ENCODE assay signal across 21 cellular contexts in the genomic region with DNA sequence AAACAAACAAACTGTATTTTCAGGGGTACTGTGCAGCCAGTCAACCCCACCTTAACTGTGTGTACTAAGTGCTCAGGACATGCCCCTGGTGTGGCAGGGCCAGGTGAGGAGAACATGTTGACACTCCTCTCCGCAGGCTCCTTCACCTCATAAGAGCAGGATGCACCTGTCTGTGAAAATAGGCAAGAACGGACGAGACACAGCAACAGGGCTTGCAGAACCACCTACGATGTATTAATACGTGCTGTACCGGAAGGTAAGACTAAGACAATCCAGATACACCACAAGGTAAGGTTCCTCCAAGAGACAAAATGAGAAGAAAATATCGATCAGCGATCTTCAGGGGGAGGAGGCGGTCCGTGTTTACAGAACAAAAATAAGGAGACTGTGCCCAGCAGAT.
DNase-seq lines count a peak whose midpoint lies in the region; ATAC-seq, FAIRE-seq and TF ChIP-seq lines count a peak whose summit lies in the region.
"Had no signal": no experiment of that assay in that cellular context is flagged by ENCODE, and none has a peak within 500 bp of the region (broad histone marks: within the 10 kb centered on the region; RNA-seq: fewer than 3 reads in every experiment).

No MANE protein-coding gene starts in this region.

- no peak for ATAC-seq in HG03039 (IDR thresholded peaks at IDR 0.05; ENCODE audit: unreplicated experiment)
- ATAC-seq: left ventricle myocardium superior, mucosa of descending colon had no signal

- peak; percentile 93 for DNase-seq in DMS53 treated with DMSO at 0.1 percent for 48 hours (lab: John Stamatoyannopoulos, UW; ENCODE audit: unreplicated experiment)
- peak; percentile 82 for DNase-seq in NCI-H146 (lab: John Stamatoyannopoulos, UW)
- DNase-seq in NCI-H748 treated with DMSO at 0.1 percent for 48 hours (lab: John Stamatoyannopoulos, UW) = peak; percentile 45
- peak; percentile 55 for DNase-seq in mesenteric fat pad (ENCODE audit: low spot score)
- no peak for DNase-seq in stimulated activated CD4-positive, alpha-beta T cell treated with anti-CD3 and anti-CD28 coated beads, Interleukin-12 subunit alpha, Interleukin-12 subunit beta, amount 100 ng/mL, for 4 hours
- DNase-seq in NOMO-1 treated with DMSO at 0.1 percent for 48 hours (lab: John Stamatoyannopoulos, UW; ENCODE audit: unreplicated experiment) = no peak
- DNase-seq in H54 (ENCODE audit: insufficient read length, low spot score) = no peak
- DNase-seq: activated CD4-positive, alpha-beta T cell treated with anti-CD3 and anti-CD28 coated beads for 1 hour; anterior cingulate cortex; CD4-positive, alpha-beta T cell; foreskin fibroblast; KG1; left ventricle myocardium superior; mucosa of descending colon; NCI-H2081 treated with DMSO at 0.1 percent for 48 hours; stimulated activated naive CD4-positive, alpha-beta T cell; thyroid gland had no signal

- no peak for TF ChIP-seq POLR2A in H54 (IDR thresholded peaks at IDR 0.05; ENCODE audit: low read depth, low read length)

- FAIRE-seq in H54 (lab: Jason Lieb, UNC) = no peak
- FAIRE-seq: GM12891, HTR-8/SVneo, TTC549 had no signal

Comparison
In these comparisons a context has a peak if more than half of its experiments do, and no peak if none do; other contexts are left out.
1. DNase-seq: peak in DMS53 treated with DMSO at 0.1 percent for 48 hours (single experiment), NCI-H146 (single experiment), NCI-H748 treated with DMSO at 0.1 percent for 48 hours (single experiment) and mesenteric fat pad (single experiment); none in stimulated activated CD4-positive, alpha-beta T cell treated with anti-CD3 and anti-CD28 coated beads, Interleukin-12 subunit alpha, Interleukin-12 subunit beta, amount 100 ng/mL, for 4 hours (single experiment), NOMO-1 treated with DMSO at 0.1 percent for 48 hours (single experiment) and H54 (single experiment).